8 cellular contexts compared by ENCODE assay signal in the genomic region with DNA sequence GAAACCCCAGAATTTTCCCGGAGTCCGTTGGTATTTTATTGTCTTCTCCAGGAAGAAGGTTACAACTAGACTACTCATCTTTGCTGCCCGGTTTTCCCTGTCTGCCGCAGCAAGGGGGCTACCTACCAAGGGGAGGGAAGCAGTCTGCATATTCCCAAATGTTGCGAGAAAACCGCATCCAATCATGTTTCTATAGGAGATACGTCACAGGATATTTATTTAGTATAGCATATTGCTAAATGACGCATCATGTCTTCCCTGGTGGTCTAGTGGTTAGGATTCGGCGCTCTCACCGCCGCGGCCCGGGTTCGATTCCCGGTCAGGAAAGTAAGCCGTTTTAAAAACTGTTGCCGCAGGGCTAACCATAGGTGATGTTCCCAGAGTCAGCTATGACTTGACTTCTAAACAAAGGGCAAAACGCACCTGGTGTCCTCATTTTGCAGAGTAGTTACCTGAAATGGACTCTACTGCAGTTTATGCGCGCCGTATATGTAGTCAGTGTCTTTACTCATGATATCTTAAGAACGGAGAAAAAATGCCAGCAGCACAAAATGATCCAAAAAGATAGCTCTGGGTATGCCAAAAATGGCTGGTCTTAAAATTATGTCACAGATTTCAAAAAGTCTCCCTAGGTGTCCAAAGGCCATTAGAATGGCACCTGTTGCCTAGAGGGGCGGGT. TPM values are rescaled to one million over a fixed set of nuclear protein-coding genes. Genes with fewer than 3 reads are reported as not detected.
DNase-seq lines count a peak whose midpoint lies in the region; ATAC-seq and TF ChIP-seq lines count a peak whose summit lies in the region.

No MANE protein-coding gene starts in this region.

- H3K27ac ChIP-seq in 22Rv1 = peak overlapping the region; percentile 96
- peak overlapping the region; percentile 94 for H3K27ac ChIP-seq in cingulate gyrus (ENCODE audit: low read depth, low read length)
- peak overlapping the region; percentile 79 to 90 for H3K27ac ChIP-seq in liver (ENCODE audit: low read depth in 1 of 2, low read length in 2 of 2)

- H3K4me1 ChIP-seq in liver (ENCODE audit: control insufficient read depth in 4 of 4, insufficient read depth in 4 of 4, low read length in 3 of 4) = peaks cover 2 to 12% (median 4%) of the 10 kb centered on the region in 4 donors

- H3K4me3 ChIP-seq in liver (ENCODE audit: low read depth in 1 of 3, low read length in 3 of 3) = peak overlapping the region; percentile 50 to 76 (median 51)

- peak; percentile 94 for DNase-seq in NCI-H446 treated with DMSO at 0.1 percent for 48 hours (lab: John Stamatoyannopoulos, UW)
- DNase-seq in activated CD4-positive, alpha-beta T cell treated with anti-CD3 and anti-CD28 coated beads for 36 hours = peak; percentile 87
- DNase-seq in stimulated activated CD4-positive, alpha-beta T cell treated with anti-CD3 and anti-CD28 coated beads, Interleukin-2, amount 100 ng/mL, for 4 hours (ENCODE audit: low read depth) = peak; percentile 80

- no peaks in the 10 kb centered on the region for H3K27me3 ChIP-seq in liver (ENCODE audit: control insufficient read depth in 4 of 4, insufficient read depth in 4 of 4, low read length in 3 of 4)

- CTCF ChIA-PET in activated CD4-positive, alpha-beta T cell treated with anti-CD3 and anti-CD28 coated beads for 36 hours (lab: Charles Lee) = interaction anchor here (0.8 to 3.6 kb wide), 7 partner anchors 11 to 48 kb away, joined by 3 to 20 read pairs (median 7); a partner anchor contains a TSS

- no peaks in the 10 kb centered on the region for H3K9me3 ChIP-seq in liver (ENCODE audit: control insufficient read depth in 4 of 4, low read length in 3 of 4)

- no peaks in the 10 kb centered on the region for H3K36me3 ChIP-seq in liver (ENCODE audit: control insufficient read depth in 4 of 4, insufficient read depth in 3 of 4, low read depth in 1 of 4, low read length in 3 of 4)

- TF ChIP-seq RAD21 in liver (IDR thresholded peaks at IDR 0.05) = no peak

- TF ChIP-seq CTCF in 22Rv1 (IDR thresholded peaks at IDR 0.05) (no peak), liver (IDR thresholded peaks at IDR 0.05; ENCODE audit: low read depth, low read length, missing input control) (no peak)

- peak overlapping the region in 1 of 2 donors; percentile 77 for H3K9ac ChIP-seq in liver (ENCODE audit: low read depth in 1 of 2, low read length in 2 of 2)

- POLR2A ChIA-PET in activated CD4-positive, alpha-beta T cell treated with anti-CD3 and anti-CD28 coated beads for 36 hours (lab: Charles Lee) = interaction anchor here (0.6 to 1.7 kb wide), 6 partner anchors 10 to 937 kb away, joined by 3 to 7 read pairs (median 4); a partner anchor contains a TSS

- ATAC-seq in GM18909 (IDR thresholded peaks at IDR 0.05; ENCODE audit: poor library complexity, unreplicated experiment) = peak; percentile 66
- peak; percentile 64 for ATAC-seq in HG03342 (IDR thresholded peaks at IDR 0.05; ENCODE audit: unreplicated experiment)
- peak; percentile 59 for ATAC-seq in activated CD4-positive, alpha-beta T cell treated with anti-CD3 and anti-CD28 coated beads for 36 hours

- no peaks in the 10 kb centered on the region for H3K9me3 Mint-ChIP-seq in activated CD4-positive, alpha-beta T cell treated with anti-CD3 and anti-CD28 coated beads for 36 hours (ENCODE audit: low read depth)

- 12% methylated on average over 24 of the region's 24 CpGs for WGBS in liver

- peak overlapping the region; percentile 94 for H3K27ac Mint-ChIP-seq in activated CD4-positive, alpha-beta T cell treated with anti-CD3 and anti-CD28 coated beads for 36 hours

- peak overlapping the region; percentile 87 for H3K4me3 Mint-ChIP-seq in activated CD4-positive, alpha-beta T cell treated with anti-CD3 and anti-CD28 coated beads for 36 hours

- H3K4me1 Mint-ChIP-seq in activated CD4-positive, alpha-beta T cell treated with anti-CD3 and anti-CD28 coated beads for 36 hours = peaks cover 25% of the 10 kb centered on the region

- H3K36me3 Mint-ChIP-seq in activated CD4-positive, alpha-beta T cell treated with anti-CD3 and anti-CD28 coated beads for 36 hours (ENCODE audit: low read depth) = peaks cover 5% of the 10 kb centered on the region

- intact Hi-C loops in activated CD4-positive, alpha-beta T cell treated with anti-CD3 and anti-CD28 coated beads for 36 hours (cut with DNase I, micrococcal nuclease) = loop anchor here (1.0 kb wide), 6 partner anchors 11 to 48 kb away; a partner anchor contains a TSS

- no peaks in the 10 kb centered on the region for H3K27me3 Mint-ChIP-seq in activated CD4-positive, alpha-beta T cell treated with anti-CD3 and anti-CD28 coated beads for 36 hours

TF ChIP-seq in liver, 16 proteins besides CTCF, POLR2A, EP300 and RAD21:
- TF ChIP-seq, protein P1, sequence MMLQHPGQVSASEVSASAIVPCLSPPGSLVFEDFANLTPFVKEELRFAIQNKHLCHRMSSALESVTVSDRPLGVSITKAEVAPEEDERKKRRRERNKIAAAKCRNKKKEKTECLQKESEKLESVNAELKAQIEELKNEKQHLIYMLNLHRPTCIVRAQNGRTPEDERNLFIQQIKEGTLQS (IDR thresholded peaks at IDR 0.05) = peak; percentile 99
- TF ChIP-seq YY1 (IDR thresholded peaks at IDR 0.05) (peak; percentile 14), TAF1 (conservative IDR thresholded peaks at IDR 0.05) (no peak), JUND (IDR thresholded peaks at IDR 0.05) (peak in 1 of 2 donors; percentile 57), EGR1 (IDR thresholded peaks at IDR 0.05; ENCODE audit: low read depth in 2 of 2) (no peak), FOXA1 (IDR thresholded peaks at IDR 0.05) (no peak), HNF4A (conservative IDR thresholded peaks at IDR 0.05) (no peak), HNF4G (IDR thresholded peaks at IDR 0.05) (no peak), GABPA (IDR thresholded peaks at IDR 0.05 in 1 of 2, conservative IDR thresholded peaks at IDR 0.05 in 1 of 2) (no peak), FOXA2 (IDR thresholded peaks at IDR 0.05) (no peak), NR2F2 (IDR thresholded peaks at IDR 0.05) (no peak), SP1 (IDR thresholded peaks at IDR 0.05) (peak; percentile 6), RXRA (IDR thresholded peaks at IDR 0.05) (no peak)
- TF ChIP-seq, protein P2, sequence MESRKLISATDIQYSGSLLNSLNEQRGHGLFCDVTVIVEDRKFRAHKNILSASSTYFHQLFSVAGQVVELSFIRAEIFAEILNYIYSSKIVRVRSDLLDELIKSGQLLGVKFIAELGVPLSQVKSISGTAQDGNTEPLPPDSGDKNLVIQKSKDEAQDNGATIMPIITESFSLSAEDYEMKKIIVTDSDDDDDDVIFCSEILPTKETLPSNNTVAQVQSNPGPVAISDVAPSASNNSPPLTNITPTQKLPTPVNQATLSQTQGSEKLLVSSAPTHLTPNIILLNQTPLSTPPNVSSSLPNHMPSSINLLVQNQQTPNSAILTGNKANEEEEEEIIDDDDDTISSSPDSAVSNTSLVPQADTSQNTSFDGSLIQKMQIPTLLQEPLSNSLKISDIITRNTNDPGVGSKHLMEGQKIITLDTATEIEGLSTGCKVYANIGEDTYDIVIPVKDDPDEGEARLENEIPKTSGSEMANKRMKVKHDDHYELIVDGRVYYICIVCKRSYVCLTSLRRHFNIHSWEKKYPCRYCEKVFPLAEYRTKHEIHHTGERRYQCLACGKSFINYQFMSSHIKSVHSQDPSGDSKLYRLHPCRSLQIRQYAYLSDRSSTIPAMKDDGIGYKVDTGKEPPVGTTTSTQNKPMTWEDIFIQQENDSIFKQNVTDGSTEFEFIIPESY (IDR thresholded peaks at IDR 0.05) = no peak
- TF ChIP-seq, protein P3, sequence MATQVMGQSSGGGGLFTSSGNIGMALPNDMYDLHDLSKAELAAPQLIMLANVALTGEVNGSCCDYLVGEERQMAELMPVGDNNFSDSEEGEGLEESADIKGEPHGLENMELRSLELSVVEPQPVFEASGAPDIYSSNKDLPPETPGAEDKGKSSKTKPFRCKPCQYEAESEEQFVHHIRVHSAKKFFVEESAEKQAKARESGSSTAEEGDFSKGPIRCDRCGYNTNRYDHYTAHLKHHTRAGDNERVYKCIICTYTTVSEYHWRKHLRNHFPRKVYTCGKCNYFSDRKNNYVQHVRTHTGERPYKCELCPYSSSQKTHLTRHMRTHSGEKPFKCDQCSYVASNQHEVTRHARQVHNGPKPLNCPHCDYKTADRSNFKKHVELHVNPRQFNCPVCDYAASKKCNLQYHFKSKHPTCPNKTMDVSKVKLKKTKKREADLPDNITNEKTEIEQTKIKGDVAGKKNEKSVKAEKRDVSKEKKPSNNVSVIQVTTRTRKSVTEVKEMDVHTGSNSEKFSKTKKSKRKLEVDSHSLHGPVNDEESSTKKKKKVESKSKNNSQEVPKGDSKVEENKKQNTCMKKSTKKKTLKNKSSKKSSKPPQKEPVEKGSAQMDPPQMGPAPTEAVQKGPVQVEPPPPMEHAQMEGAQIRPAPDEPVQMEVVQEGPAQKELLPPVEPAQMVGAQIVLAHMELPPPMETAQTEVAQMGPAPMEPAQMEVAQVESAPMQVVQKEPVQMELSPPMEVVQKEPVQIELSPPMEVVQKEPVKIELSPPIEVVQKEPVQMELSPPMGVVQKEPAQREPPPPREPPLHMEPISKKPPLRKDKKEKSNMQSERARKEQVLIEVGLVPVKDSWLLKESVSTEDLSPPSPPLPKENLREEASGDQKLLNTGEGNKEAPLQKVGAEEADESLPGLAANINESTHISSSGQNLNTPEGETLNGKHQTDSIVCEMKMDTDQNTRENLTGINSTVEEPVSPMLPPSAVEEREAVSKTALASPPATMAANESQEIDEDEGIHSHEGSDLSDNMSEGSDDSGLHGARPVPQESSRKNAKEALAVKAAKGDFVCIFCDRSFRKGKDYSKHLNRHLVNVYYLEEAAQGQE (IDR thresholded peaks at IDR 0.05) = peak; percentile 13
- TF ChIP-seq, protein P4, sequence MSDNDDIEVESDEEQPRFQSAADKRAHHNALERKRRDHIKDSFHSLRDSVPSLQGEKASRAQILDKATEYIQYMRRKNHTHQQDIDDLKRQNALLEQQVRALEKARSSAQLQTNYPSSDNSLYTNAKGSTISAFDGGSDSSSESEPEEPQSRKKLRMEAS (IDR thresholded peaks at IDR 0.05) = peak; percentile 24

RNA-seq across cellular contexts. Expression of a gene that starts 15.2 kb away (rescaled TPM):
- 10 to 100 TPM; 75.9 to 92.3 TPM for total RNA-seq in activated CD4-positive, alpha-beta T cell treated with anti-CD3 and anti-CD28 coated beads for 36 hours
- total RNA-seq in liver = 10 to 100 TPM in 1 of 2 donors, 1 to 10 TPM in 1; 7.8 to 16.3 TPM
- 10 to 100 TPM in 1 of 2 donors, 1 to 10 TPM in 1; 8.1 to 12.7 TPM for polyA plus RNA-seq in liver

RNA-seq across cellular contexts. Expression of a gene that starts 31.9 kb away (rescaled TPM):
- 1 to 10 TPM; 2.3 to 2.9 TPM for total RNA-seq in activated CD4-positive, alpha-beta T cell treated with anti-CD3 and anti-CD28 coated beads for 36 hours
- total RNA-seq in liver = 10 to 100 TPM in 1 of 2 donors, 1 to 10 TPM in 1; 6.5 to 11.1 TPM
- polyA plus RNA-seq in liver = 1 to 10 TPM; 2.6 to 2.9 TPM

RNA-seq across cellular contexts. Expression of a gene that starts 36.1 kb away (rescaled TPM):
- 10 to 100 TPM; 39.5 to 49.4 TPM for total RNA-seq in activated CD4-positive, alpha-beta T cell treated with anti-CD3 and anti-CD28 coated beads for 36 hours
- total RNA-seq in liver = 10 to 100 TPM; 22.6 to 28.0 TPM
- polyA plus RNA-seq in liver = 10 to 100 TPM in 1 of 2 donors, 1 to 10 TPM in 1; 6.4 to 17.5 TPM

RNA-seq across cellular contexts. Expression of a gene that starts 48.4 kb away (rescaled TPM):
- total RNA-seq in activated CD4-positive, alpha-beta T cell treated with anti-CD3 and anti-CD28 coated beads for 36 hours = 10 to 100 TPM; 20.1 to 21.3 TPM
- 10 to 100 TPM; 14.3 to 16.4 TPM for total RNA-seq in liver
- polyA plus RNA-seq in liver = 10 to 100 TPM in 1 of 2 donors, 1 to 10 TPM in 1; 1.5 to 10.6 TPM

Comparison
In these comparisons a context has a peak if more than half of its experiments do, and no peak if none do; other contexts are left out.
1. Peak in every context shown above with its lines: DNase-seq, ATAC-seq, H3K4me3 ChIP-seq and H3K27ac ChIP-seq.
2. RNA of a gene that starts 15.2 kb away (total RNA-seq): 75.9 to 92.3 TPM in activated CD4-positive, alpha-beta T cell treated with anti-CD3 and anti-CD28 coated beads for 36 hours; 7.8 to 16.3 TPM in liver; every median in the first group is over 4 times any median in the second.